Comparison of ENCODE assay signal across 7 cellular contexts in the genomic region with DNA sequence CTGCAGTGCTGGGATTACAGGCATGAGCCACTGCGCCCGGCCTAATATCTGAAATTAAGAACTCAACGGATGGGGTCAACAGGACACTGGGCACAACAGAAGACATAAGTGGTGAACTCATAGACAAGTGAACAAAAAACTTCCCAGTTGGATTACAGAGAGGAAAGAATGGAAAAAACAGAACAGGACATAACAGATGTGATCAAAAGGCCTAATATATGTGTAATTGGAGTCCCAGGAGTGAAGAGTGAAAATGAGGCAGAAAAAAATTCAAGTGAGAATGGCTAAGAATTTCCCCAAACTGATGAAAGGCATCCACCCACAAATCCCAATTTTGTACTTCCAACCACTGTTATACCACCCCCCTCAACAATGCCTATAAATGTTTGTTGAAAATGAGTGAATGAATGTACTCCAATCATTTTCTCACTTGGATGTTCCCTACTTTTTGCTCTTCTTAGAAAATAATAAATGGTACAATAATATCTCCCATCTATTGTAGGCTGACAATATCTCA. TPM values are rescaled to one million over a fixed set of nuclear protein-coding genes. Genes with fewer than 3 reads are reported as not detected.
"Had no signal": no experiment of that assay in that cellular context is flagged by ENCODE, and none has a peak within 500 bp of the region (broad histone marks: within the 10 kb centered on the region; RNA-seq: fewer than 3 reads in every experiment).

No MANE protein-coding gene starts in this region.

- ATAC-seq: GM23338 had no signal

- H3K4me3 Mint-ChIP-seq: GM23338, H9 had no signal

- H3K27ac Mint-ChIP-seq: GM23338, H9 had no signal

- DNase-seq: H9, HCEC 1CT, IMR-90, KBM-7 had no signal

- H3K4me1 Mint-ChIP-seq: GM23338, H9 had no signal

- H3K4me3 ChIP-seq: GM23338 had no signal

RNA-seq across cellular contexts. Expression of a gene that starts 18.3 kb away (rescaled TPM):
- total RNA-seq: GM23338, H1, H9, HT-29, IMR-90 had no signal
